Comparison of ENCODE assay signal across 1 cellular context in the genomic region with DNA sequence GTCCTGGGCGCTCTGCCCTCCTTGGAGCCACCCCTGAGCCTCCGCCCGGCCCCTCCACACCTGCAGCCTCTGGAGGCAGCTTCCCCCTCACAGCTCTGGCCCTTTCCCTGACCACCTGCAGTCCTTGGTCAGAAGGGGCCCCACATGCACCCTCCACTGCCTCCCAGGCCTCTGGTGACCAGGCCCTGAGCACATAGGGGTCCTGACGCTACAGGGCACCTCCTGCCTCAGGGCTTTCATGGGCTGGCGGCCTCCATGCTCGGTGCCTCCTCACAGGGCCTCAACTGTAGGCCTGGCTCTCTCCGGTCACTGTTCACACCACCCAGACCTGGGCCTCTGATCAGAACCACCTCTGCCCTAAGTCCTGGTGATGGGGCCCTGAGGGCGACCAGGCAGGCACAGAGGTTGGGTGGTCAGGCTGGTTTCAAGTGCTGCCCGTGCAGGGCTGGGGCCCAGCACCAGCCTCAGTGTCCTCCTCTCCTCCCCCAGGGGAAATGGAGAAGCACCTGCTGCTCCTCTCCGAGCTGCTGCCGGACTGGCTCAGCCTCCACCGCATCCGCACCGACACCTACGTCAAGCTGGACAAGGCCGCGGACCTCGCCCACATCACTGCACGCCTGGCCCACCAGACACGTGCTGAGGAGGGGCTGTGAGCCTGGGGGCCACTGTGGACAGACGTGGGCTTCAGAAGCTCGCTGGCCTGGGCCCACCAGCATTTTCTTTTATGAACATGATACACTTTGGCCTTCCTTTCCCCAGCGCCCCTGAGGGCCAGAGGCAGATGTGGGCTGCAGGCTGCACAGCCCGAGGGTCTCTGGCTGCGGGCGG.
A peak's percentile ranks its signal among the peaks of the same experiment; 100 is the strongest.
TF ChIP-seq lines count a peak whose summit lies in the region.

No MANE protein-coding gene starts in this region.

TF ChIP-seq in HCT116, 20 proteins besides CTCF, POLR2A, EP300 and RAD21:
- TF ChIP-seq, protein P1, sequence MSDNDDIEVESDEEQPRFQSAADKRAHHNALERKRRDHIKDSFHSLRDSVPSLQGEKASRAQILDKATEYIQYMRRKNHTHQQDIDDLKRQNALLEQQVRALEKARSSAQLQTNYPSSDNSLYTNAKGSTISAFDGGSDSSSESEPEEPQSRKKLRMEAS (IDR thresholded peaks at IDR 0.05): no peak
- TF ChIP-seq JUND (IDR thresholded peaks at IDR 0.05) (no peak), YY1 (IDR thresholded peaks at IDR 0.05; ENCODE audit: extremely low read depth, insufficient replicate concordance, low read depth, low read length) (no peak), SP1 (IDR thresholded peaks at IDR 0.05; ENCODE audit: low read depth) (no peak), ZFX (IDR thresholded peaks at IDR 0.05) (peak; percentile 37; the same call in 1 of the 2 replicates), ELF1 (IDR thresholded peaks at IDR 0.05; ENCODE audit: borderline replicate concordance, low read depth) (no peak), POLR2AphosphoS5 (IDR thresholded peaks at IDR 0.05; ENCODE audit: low read depth, low read length) (peak; percentile 42), EZH2phosphoT487 (IDR thresholded peaks at IDR 0.05; ENCODE audit: borderline replicate concordance) (no peak), CBX3 (IDR thresholded peaks at IDR 0.05; ENCODE audit: low read depth) (no peak)
- TF ChIP-seq, protein P2, sequence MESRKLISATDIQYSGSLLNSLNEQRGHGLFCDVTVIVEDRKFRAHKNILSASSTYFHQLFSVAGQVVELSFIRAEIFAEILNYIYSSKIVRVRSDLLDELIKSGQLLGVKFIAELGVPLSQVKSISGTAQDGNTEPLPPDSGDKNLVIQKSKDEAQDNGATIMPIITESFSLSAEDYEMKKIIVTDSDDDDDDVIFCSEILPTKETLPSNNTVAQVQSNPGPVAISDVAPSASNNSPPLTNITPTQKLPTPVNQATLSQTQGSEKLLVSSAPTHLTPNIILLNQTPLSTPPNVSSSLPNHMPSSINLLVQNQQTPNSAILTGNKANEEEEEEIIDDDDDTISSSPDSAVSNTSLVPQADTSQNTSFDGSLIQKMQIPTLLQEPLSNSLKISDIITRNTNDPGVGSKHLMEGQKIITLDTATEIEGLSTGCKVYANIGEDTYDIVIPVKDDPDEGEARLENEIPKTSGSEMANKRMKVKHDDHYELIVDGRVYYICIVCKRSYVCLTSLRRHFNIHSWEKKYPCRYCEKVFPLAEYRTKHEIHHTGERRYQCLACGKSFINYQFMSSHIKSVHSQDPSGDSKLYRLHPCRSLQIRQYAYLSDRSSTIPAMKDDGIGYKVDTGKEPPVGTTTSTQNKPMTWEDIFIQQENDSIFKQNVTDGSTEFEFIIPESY (IDR thresholded peaks at IDR 0.05; ENCODE audit: extremely low read depth, insufficient replicate concordance, low read length): no peak
- TF ChIP-seq, protein P3, sequence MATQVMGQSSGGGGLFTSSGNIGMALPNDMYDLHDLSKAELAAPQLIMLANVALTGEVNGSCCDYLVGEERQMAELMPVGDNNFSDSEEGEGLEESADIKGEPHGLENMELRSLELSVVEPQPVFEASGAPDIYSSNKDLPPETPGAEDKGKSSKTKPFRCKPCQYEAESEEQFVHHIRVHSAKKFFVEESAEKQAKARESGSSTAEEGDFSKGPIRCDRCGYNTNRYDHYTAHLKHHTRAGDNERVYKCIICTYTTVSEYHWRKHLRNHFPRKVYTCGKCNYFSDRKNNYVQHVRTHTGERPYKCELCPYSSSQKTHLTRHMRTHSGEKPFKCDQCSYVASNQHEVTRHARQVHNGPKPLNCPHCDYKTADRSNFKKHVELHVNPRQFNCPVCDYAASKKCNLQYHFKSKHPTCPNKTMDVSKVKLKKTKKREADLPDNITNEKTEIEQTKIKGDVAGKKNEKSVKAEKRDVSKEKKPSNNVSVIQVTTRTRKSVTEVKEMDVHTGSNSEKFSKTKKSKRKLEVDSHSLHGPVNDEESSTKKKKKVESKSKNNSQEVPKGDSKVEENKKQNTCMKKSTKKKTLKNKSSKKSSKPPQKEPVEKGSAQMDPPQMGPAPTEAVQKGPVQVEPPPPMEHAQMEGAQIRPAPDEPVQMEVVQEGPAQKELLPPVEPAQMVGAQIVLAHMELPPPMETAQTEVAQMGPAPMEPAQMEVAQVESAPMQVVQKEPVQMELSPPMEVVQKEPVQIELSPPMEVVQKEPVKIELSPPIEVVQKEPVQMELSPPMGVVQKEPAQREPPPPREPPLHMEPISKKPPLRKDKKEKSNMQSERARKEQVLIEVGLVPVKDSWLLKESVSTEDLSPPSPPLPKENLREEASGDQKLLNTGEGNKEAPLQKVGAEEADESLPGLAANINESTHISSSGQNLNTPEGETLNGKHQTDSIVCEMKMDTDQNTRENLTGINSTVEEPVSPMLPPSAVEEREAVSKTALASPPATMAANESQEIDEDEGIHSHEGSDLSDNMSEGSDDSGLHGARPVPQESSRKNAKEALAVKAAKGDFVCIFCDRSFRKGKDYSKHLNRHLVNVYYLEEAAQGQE (IDR thresholded peaks at IDR 0.05; ENCODE audit: low read depth): no peak
